ENCODE assay signal across 11 cellular contexts in genomic region chr17:81517009-81517338, GRCh38. TPM values are rescaled to one million over a fixed set of nuclear protein-coding genes. Genes with fewer than 3 reads are reported as not detected.
DNase-seq lines count a peak whose midpoint lies in the region; ATAC-seq and TF ChIP-seq lines count a peak whose summit lies in the region.
"Had no signal": no experiment of that assay in that cellular context is flagged by ENCODE, and none has a peak within 500 bp of the region (broad histone marks: within the 10 kb centered on the region; RNA-seq: fewer than 3 reads in every experiment).

No MANE protein-coding gene starts in this region.

- H3K4me1 Mint-ChIP-seq in T-cell: peaks cover 20 to 31% (median 28%) of the 10 kb centered on the region in 3 donors

- H3K4me3 ChIP-seq in GM06990 (replicated peaks; ENCODE audit: low read depth, low read length) (peak overlapping the region; percentile 89), foreskin fibroblast (ENCODE audit: low read depth in 1 of 2, low read length in 2 of 2) (peak overlapping the region; percentile 70 to 76), retinal pigment epithelial cell (ENCODE audit: low read length) (peak overlapping the region; percentile 77)

- no peak for DNase-seq in GM06990 (ENCODE audit: extremely low read depth, insufficient read length)
- no peak for DNase-seq in T-cell
- no peak for DNase-seq in foreskin fibroblast
- no peak for DNase-seq in retinal pigment epithelial cell (ENCODE audit: low read depth)
- DNase-seq in cerebellum (ENCODE audit: low spot score): no peak
- no peak for DNase-seq in hippocampal formation (lab: John Stamatoyannopoulos, UW)
- DNase-seq: NCI-H2107; stimulated activated naive CD4-positive, alpha-beta T cell; T-helper 9 cell had no signal

- H3K36me3 Mint-ChIP-seq in T-cell: peaks cover 2% of the 10 kb centered on the region

- peak overlapping the region; percentile 69 to 93 for H3K27ac Mint-ChIP-seq in T-cell

- no peaks in the 10 kb centered on the region for H3K27me3 ChIP-seq in GM06990 (replicated peaks; ENCODE audit: control insufficient read depth, insufficient read depth, low read length)

- TF ChIP-seq CTCF in GM06990 (IDR thresholded peaks at IDR 0.05; ENCODE audit: insufficient read depth, low read length, poor library complexity, severe bottlenecking) (no peak), foreskin fibroblast (IDR thresholded peaks at IDR 0.05; ENCODE audit: low read depth, low read length) (no peak), retinal pigment epithelial cell (conservative IDR thresholded peaks at IDR 0.05; ENCODE audit: low read depth, low read length) (no peak)

- POLR2A ChIA-PET in T-cell (lab: Charles Lee): interaction anchor here in 1 of 2 donors (1.6 kb wide), 1 partner anchor 35 kb away, joined by 4 read pairs; the partner anchor contains the start of gene FAAP100

- peaks cover 2% of the 10 kb centered on the region for H3K36me3 ChIP-seq in GM06990 (ENCODE audit: control insufficient read depth, insufficient read depth, low read length)

- no peaks in the 10 kb centered on the region for H3K27me3 Mint-ChIP-seq in T-cell

- CTCF ChIA-PET in T-cell (lab: Charles Lee): no interaction called here

- peak overlapping the region in 2 of 3 donors; percentile 61 to 98 for H3K4me3 Mint-ChIP-seq in T-cell

- ATAC-seq in T-cell (replicated peaks in 1 of 4) (no peak), HG02970 (IDR thresholded peaks at IDR 0.05; ENCODE audit: low FRiP score, unreplicated experiment) (no peak), HG03280 (IDR thresholded peaks at IDR 0.05; ENCODE audit: unreplicated experiment) (no peak)

- no peaks in the 10 kb centered on the region for H3K9me3 Mint-ChIP-seq in T-cell

RNA-seq across cellular contexts. Expression of gene ACTG1, which starts 4.4 kb away (rescaled TPM):
- total RNA-seq in T-cell (1,000 to 10,000 TPM; 1,183 to 1,383 (median 1,262) TPM), cerebellum (4,386 TPM)

RNA-seq across cellular contexts. Expression of gene FSCN2, which starts 11.2 kb away (rescaled TPM):
- 1 to 10 TPM in 3 of 5 donors, under 1 TPM in 2; 0.91 to 4.2 (median 1.2) TPM for total RNA-seq in T-cell
- 4.0 TPM for total RNA-seq in cerebellum

RNA-seq across cellular contexts. Expression of gene FAAP100, which starts 35.2 kb away (rescaled TPM):
- total RNA-seq in T-cell: 10 to 100 TPM; 31.7 to 62.1 (median 59.0) TPM
- 25.8 TPM for total RNA-seq in cerebellum
